1 cellular context compared by ENCODE assay signal in the genomic region with DNA sequence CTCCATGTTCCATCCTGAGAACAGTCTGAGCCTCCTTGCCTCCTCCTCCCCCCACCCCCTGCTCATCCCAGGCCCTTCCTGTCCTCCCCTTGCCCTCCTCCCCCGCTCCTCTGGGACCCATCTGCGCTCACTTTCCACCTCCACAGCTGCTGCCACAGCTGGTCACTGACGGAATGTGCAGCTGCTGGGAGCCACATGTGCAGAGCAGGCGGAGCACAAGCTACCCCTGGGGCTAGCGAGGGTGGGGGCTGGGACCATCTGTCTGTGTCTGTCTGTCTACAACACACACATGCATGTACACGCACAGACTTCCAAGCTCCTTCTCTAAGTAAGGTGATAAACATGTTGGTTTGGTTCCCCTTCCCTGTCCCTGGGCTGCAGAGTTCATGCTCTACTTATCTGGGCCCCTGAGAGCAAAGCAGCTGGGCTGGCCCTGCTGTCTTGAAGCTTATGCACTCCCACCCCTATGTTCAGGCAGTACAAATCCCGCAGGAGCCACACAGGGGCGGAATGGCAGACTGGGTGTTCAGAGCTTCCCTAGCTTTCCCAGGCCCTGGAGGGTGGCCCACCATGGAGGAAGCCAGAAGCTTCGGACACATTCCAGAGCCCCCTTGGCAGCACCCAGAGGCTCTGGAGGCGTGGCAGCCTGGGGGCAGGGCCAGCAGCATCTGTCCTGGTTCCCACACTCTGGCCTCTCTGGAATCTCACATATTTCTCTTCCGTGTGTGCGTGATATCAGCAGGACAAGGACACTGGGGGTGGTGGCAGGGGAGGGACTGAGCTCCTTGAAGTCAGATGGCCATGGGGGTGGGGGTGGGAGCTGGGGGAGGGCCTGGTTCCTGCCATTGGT.
TF ChIP-seq lines count a peak whose summit lies in the region.

No MANE protein-coding gene starts in this region.

TF ChIP-seq in IMR-90, 13 proteins besides CTCF, POLR2A, EP300 and RAD21 (continued from another document):
- TF ChIP-seq RCOR1 (IDR thresholded peaks at IDR 0.05; ENCODE audit: insufficient replicate concordance, low read length) (no peak), BHLHE40 (IDR thresholded peaks at IDR 0.05; ENCODE audit: low read depth, low read length) (no peak), MAFK (IDR thresholded peaks at IDR 0.05; ENCODE audit: low read depth, low read length) (no peak), CHD1 (IDR thresholded peaks at IDR 0.05; ENCODE audit: low read depth, low read length) (no peak), FOS (IDR thresholded peaks at IDR 0.05; ENCODE audit: low read depth, low read length) (no peak), MXI1 (IDR thresholded peaks at IDR 0.05; ENCODE audit: borderline replicate concordance, low read depth, low read length) (no peak)
